8 cellular contexts compared by ENCODE assay signal in genomic region chrX:153609917-153610833, GRCh38. TPM values are rescaled to one million over a fixed set of nuclear protein-coding genes. Genes with fewer than 3 reads are reported as not detected.
DNase-seq lines count a peak whose midpoint lies in the region; ATAC-seq and TF ChIP-seq lines count a peak whose summit lies in the region.

No MANE protein-coding gene starts in this region.

- TF ChIP-seq CTCF in epithelial cell of proximal tubule (conservative IDR thresholded peaks at IDR 0.05; ENCODE audit: low read depth, low read length): peak; percentile 65

- peak; percentile 72 for ATAC-seq in HG03095 (IDR thresholded peaks at IDR 0.05; ENCODE audit: unreplicated experiment)

- peak overlapping the region; percentile 21 for H3K4me3 ChIP-seq in epithelial cell of proximal tubule (ENCODE audit: low read depth, low read length)

- DNase-seq in EH (ENCODE audit: low read depth) (peak; percentile 68), NCI-H748 treated with DMSO at 0.1 percent for 48 hours (lab: John Stamatoyannopoulos, UW) (peak; percentile 46), activated T-cell treated with anti-CD3 and anti-CD28 coated beads for 48 hours (ENCODE audit: low read depth) (peak; percentile 67), epithelial cell of proximal tubule (ENCODE audit: low read depth) (no peak), myocyte (ENCODE audit: low read depth) (peak; percentile 68), OCI-M2 (lab: John Stamatoyannopoulos, UW; ENCODE audit: unreplicated experiment) (no peak)
- DNase-seq in stimulated activated CD8-positive, alpha-beta memory T cell treated with anti-CD3 and anti-CD28 coated beads, Interleukin-4, amount 100 ng/mL, for 4 hours (ENCODE audit: low read depth in 2 of 2, low spot score in 1 of 2): peak; percentile 47 to 49

RNA-seq across cellular contexts. Expression of gene CCNQ, which starts 11.2 kb away (rescaled TPM):
- 31.4 and 48.3 TPM in 2 replicates for total RNA-seq in epithelial cell of proximal tubule
- total RNA-seq in myocyte: 32.6 and 35.1 TPM in 2 replicates
- 25.0 TPM for polyA plus RNA-seq in myocyte (2012)

RNA-seq across cellular contexts. Expression of gene DUSP9, which starts 36.8 kb away (rescaled TPM):
- total RNA-seq in epithelial cell of proximal tubule (3.1 and 5.9 TPM in 2 replicates), myocyte (not detected in 2 replicates)
- not detected for polyA plus RNA-seq in myocyte (2012)

Comparison
In these comparisons a context has a peak if more than half of its experiments do, and no peak if none do; other contexts are left out.
1. DNase-seq: peak in EH (single experiment), NCI-H748 treated with DMSO at 0.1 percent for 48 hours (single experiment), activated T-cell treated with anti-CD3 and anti-CD28 coated beads for 48 hours (single experiment), myocyte (single experiment) and stimulated activated CD8-positive, alpha-beta memory T cell treated with anti-CD3 and anti-CD28 coated beads, Interleukin-4, amount 100 ng/mL, for 4 hours (2 of 2); none in epithelial cell of proximal tubule (single experiment) and OCI-M2 (single experiment).